ENCODE assay signal across 6 cellular contexts in the genomic region with DNA sequence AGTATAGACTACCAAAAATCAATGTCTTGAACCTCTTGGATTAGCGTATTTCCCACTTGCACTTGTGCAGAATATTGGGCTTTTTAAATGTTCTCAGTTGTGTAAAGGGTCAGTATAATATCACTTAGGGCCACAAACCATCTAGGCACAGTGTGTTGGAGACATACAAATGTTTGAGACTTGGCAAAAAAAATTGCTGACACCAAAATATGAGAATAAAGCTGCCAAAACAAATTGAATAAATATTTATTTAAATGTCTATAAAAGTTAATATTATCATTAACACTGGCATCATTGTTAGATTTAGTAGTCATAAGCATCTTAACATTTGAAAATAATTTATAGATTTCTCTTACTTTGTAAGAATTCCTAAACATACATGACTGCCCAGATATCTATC.
"Had no signal": no experiment of that assay in that cellular context is flagged by ENCODE, and none has a peak within 500 bp of the region (broad histone marks: within the 10 kb centered on the region; RNA-seq: fewer than 3 reads in every experiment).

No MANE protein-coding gene starts in this region.

- H3K27me3 ChIP-seq: transverse colon had no signal

- H3K27ac ChIP-seq: left ventricle myocardium inferior, transverse colon had no signal

- H3K9me3 ChIP-seq: left ventricle myocardium inferior, transverse colon had no signal

- H3K4me1 ChIP-seq: left ventricle myocardium inferior, transverse colon had no signal

- H3K4me3 ChIP-seq: left ventricle myocardium inferior, transverse colon had no signal

- DNase-seq: activated naive CD8-positive, alpha-beta T cell treated with anti-CD3 and anti-CD28 coated beads, Interleukin-2, amount 10 ng/mL, durations not matched to agents 7 days and 5 days; cortex of kidney; left ventricle myocardium inferior; natural killer cell had no signal

- ATAC-seq: sciatic nerve had no signal
